In the genomic region with DNA sequence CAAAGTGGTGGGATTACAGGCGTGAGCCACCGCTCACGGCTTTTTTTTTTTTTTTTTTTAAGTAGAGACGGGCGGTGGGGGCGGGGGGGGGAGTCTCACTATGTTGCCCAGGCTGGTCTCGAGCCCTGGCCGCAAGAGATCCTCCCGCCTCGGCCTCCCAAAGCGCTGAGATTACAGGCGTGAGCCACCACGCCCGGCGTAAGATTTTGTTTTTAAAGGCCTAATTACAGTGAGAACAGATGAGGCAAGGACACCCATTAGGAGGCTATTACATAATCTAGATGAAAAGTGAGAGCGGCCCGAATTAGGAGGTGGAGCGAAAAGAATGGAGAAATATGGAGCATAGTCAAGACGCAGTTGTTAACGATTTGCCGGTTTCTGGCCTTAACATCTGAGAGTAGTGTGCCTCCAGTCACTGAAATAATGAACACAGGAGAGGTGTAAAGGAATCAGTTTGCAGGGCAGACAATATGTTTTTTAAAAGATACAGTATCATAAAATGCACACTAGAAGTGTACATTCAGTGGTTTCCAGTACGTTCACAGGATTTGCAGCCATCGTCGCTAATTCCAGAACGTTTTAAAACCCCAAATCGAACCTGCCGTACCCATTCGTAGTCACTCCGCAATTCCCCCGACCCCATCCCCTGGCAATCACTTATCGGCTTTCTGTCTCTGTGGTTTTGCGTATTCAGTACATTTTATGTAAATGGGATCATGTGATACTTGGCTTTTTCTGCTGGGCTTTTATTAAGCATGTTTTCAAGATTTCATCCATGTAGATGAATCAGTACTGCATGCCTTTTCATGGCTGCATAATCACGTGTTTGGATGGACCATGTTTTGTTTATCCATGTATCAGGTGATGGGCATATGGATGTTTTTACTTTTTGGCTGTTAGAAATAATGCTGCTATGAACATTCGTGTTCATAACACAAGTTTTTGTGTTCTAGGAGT, we compare ENCODE assay signal across 8 cellular contexts. TPM values are rescaled to one million over a fixed set of nuclear protein-coding genes. Genes with fewer than 3 reads are reported as not detected.
DNase-seq lines count a peak whose midpoint lies in the region; ATAC-seq and TF ChIP-seq lines count a peak whose summit lies in the region.

No MANE protein-coding gene starts in this region.

- intact Hi-C loops in HCT116 (cut with micrococcal nuclease), result no loop called here

- BruUV-seq in HCT116 (replicated peaks; lab: Mats Ljungman, UMichigan), result no TSS peak

- H3K4me2 ChIP-seq in HCT116 (ENCODE audit: low read length), result peak overlapping the region; percentile 86

- H3K27me3 ChIP-seq in HCT116 (ENCODE audit: insufficient read depth, low read length), result no peaks in the 10 kb centered on the region
- no peaks in the 10 kb centered on the region for H3K27me3 ChIP-seq in skeletal muscle tissue (ENCODE audit: control insufficient read depth in 3 of 3, insufficient read depth in 3 of 3, low read length in 3 of 3)

- H2AFZ ChIP-seq in HCT116 (ENCODE audit: low read depth, low read length, poor library complexity, severe bottlenecking), result no peak overlapping the region

- H3K79me2 ChIP-seq in HCT116 (ENCODE audit: insufficient read depth, low read length), result peaks cover 54% of the 10 kb centered on the region

- ATAC-seq in HCT116 (no peak), GM21515 (IDR thresholded peaks at IDR 0.05; ENCODE audit: unreplicated experiment) (no peak), GM21717 (IDR thresholded peaks at IDR 0.05; ENCODE audit: unreplicated experiment) (no peak)

- no peaks in the 10 kb centered on the region for H3K9me2 ChIP-seq in HCT116 (ENCODE audit: insufficient read depth)

- H3K4me3 ChIP-seq in HCT116 (replicated peaks in 1 of 2; ENCODE audit: low read depth in 1 of 2, low read length in 2 of 2) (peak overlapping the region; percentile 97), SK-N-MC (peak overlapping the region; percentile 98), foreskin fibroblast (ENCODE audit: low read depth in 1 of 2, low read length in 2 of 2) (peak overlapping the region; percentile 90 to 96), skeletal muscle tissue (ENCODE audit: low read length in 3 of 3) (peak overlapping the region; percentile 91 to 97 (median 93))

- no peak for TF ChIP-seq POLR2A in HCT116 (IDR thresholded peaks at IDR 0.05; ENCODE audit: borderline replicate concordance, extremely low read depth, insufficient read depth, insufficient read length)

- RAD21 ChIA-PET in HCT116 (lab: Charles Lee; ENCODE audit: low non-redundant PET in 1 of 2, low total read pairs in 2 of 2, uncharacterized antibody in 2 of 2, unreplicated experiment in 2 of 2), result no interaction called here

- peaks cover 5 to 19% of the 10 kb centered on the region in 2 experiments; a peak in 3 of 4 replicates for H3K4me1 ChIP-seq in HCT116 (ENCODE audit: control insufficient read depth in 1 of 2, insufficient read depth in 2 of 2, low read length in 2 of 2)
- H3K4me1 ChIP-seq in skeletal muscle tissue (ENCODE audit: control insufficient read depth in 3 of 3, insufficient read depth in 3 of 3, low read length in 3 of 3), result peaks cover 8 to 27% (median 17%) of the 10 kb centered on the region in 3 donors

- H3K9me3 ChIP-seq in HCT116 (ENCODE audit: control insufficient read depth in 1 of 2, insufficient read depth in 1 of 2, low read depth in 1 of 2, low read length in 2 of 2) (no peaks in the 10 kb centered on the region), SK-N-MC (ENCODE audit: low read depth, low read length) (no peaks in the 10 kb centered on the region), skeletal muscle tissue (ENCODE audit: control insufficient read depth in 3 of 3, low read length in 3 of 3) (no peaks in the 10 kb centered on the region)

- H4K20me1 ChIP-seq in HCT116 (ENCODE audit: insufficient read depth), result no peaks in the 10 kb centered on the region

- TF ChIP-seq CTCF in HCT116 (IDR thresholded peaks at IDR 0.05 in 2 of 3, conservative IDR thresholded peaks at IDR 0.05 in 1 of 3; ENCODE audit: borderline replicate concordance in 1 of 3, insufficient read depth in 1 of 3, low read depth in 2 of 3, low read length in 2 of 3) (no peak), foreskin fibroblast (IDR thresholded peaks at IDR 0.05; ENCODE audit: low read depth, low read length) (no peak)

- peak overlapping the region; percentile 84 for H3K27ac ChIP-seq in HCT116 (ENCODE audit: low read depth, low read length)
- peak overlapping the region; percentile 84 for H3K27ac ChIP-seq in SK-N-MC
- no peak overlapping the region for H3K27ac ChIP-seq in skeletal muscle tissue (ENCODE audit: low read depth, low read length)

- DNase-seq in HCT116 (ENCODE audit: low read depth, low spot score), result no peak
- DNase-seq in SK-N-MC (ENCODE audit: low read depth, low spot score), result no peak
- DNase-seq in foreskin fibroblast, result no peak
- DNase-seq in HK-2 (ENCODE audit: unreplicated experiment), result no peak
- no peak for DNase-seq in NCI-H2081 treated with DMSO at 0.1 percent for 48 hours (lab: John Stamatoyannopoulos, UW)

- H3K9ac ChIP-seq in HCT116 (ENCODE audit: low read length) (peak overlapping the region; percentile 73), SK-N-MC (ENCODE audit: insufficient read length) (peak overlapping the region; percentile 90), skeletal muscle tissue (ENCODE audit: low read depth in 1 of 3, low read length in 3 of 3) (peak overlapping the region in 2 of 3 donors; percentile 93 to 95)

- CTCF ChIA-PET in HCT116 (lab: Charles Lee), result no interaction called here

- H3K36me3 ChIP-seq in HCT116 (ENCODE audit: control insufficient read depth in 1 of 2, insufficient read depth in 2 of 2, low read length in 2 of 2) (peaks cover 0 to 9% of the 10 kb centered on the region in 2 experiments; a peak in 2 of 4 replicates), SK-N-MC (ENCODE audit: insufficient read depth, low read length) (peaks cover 3% of the 10 kb centered on the region), skeletal muscle tissue (ENCODE audit: control insufficient read depth in 3 of 3, insufficient read depth in 3 of 3, low read length in 3 of 3) (no peaks in the 10 kb centered on the region)

- no peak for TF ChIP-seq RAD21 in HCT116 (IDR thresholded peaks at IDR 0.05; ENCODE audit: low read depth)

- POLR2A ChIA-PET in HCT116 (lab: Charles Lee), result no interaction called here

TF ChIP-seq in HCT116, 20 proteins besides CTCF, POLR2A, EP300 and RAD21 (continues in another document):
- TF ChIP-seq CBX3 (IDR thresholded peaks at IDR 0.05; ENCODE audit: low read depth), result no peak
- no peak for TF ChIP-seq EZH2phosphoT487 (IDR thresholded peaks at IDR 0.05; ENCODE audit: borderline replicate concordance)
- no peak for TF ChIP-seq CEBPB (IDR thresholded peaks at IDR 0.05; ENCODE audit: low read depth)
- TF ChIP-seq YY1 (IDR thresholded peaks at IDR 0.05; ENCODE audit: extremely low read depth, insufficient replicate concordance, low read depth, low read length), result no peak
- no peak for TF ChIP-seq ZFX (IDR thresholded peaks at IDR 0.05)
- TF ChIP-seq EGR1 (IDR thresholded peaks at IDR 0.05; ENCODE audit: low read depth), result no peak
- TF ChIP-seq SP1 (IDR thresholded peaks at IDR 0.05; ENCODE audit: low read depth), result no peak
- TF ChIP-seq EZH2 (IDR thresholded peaks at IDR 0.05), result no peak
- no peak for TF ChIP-seq ZNF274 (IDR thresholded peaks at IDR 0.05; ENCODE audit: low read depth, low read length)
- TF ChIP-seq, protein P1, sequence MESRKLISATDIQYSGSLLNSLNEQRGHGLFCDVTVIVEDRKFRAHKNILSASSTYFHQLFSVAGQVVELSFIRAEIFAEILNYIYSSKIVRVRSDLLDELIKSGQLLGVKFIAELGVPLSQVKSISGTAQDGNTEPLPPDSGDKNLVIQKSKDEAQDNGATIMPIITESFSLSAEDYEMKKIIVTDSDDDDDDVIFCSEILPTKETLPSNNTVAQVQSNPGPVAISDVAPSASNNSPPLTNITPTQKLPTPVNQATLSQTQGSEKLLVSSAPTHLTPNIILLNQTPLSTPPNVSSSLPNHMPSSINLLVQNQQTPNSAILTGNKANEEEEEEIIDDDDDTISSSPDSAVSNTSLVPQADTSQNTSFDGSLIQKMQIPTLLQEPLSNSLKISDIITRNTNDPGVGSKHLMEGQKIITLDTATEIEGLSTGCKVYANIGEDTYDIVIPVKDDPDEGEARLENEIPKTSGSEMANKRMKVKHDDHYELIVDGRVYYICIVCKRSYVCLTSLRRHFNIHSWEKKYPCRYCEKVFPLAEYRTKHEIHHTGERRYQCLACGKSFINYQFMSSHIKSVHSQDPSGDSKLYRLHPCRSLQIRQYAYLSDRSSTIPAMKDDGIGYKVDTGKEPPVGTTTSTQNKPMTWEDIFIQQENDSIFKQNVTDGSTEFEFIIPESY (IDR thresholded peaks at IDR 0.05; ENCODE audit: extremely low read depth, insufficient replicate concordance, low read length), result no peak
- no peak for TF ChIP-seq TCF7L2 (IDR thresholded peaks at IDR 0.05; ENCODE audit: borderline replicate concordance, extremely low read depth, insufficient read depth, insufficient read length)
- TF ChIP-seq, protein P2, sequence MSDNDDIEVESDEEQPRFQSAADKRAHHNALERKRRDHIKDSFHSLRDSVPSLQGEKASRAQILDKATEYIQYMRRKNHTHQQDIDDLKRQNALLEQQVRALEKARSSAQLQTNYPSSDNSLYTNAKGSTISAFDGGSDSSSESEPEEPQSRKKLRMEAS (IDR thresholded peaks at IDR 0.05), result no peak
- TF ChIP-seq JUND (IDR thresholded peaks at IDR 0.05), result no peak
- TF ChIP-seq POLR2AphosphoS5 (IDR thresholded peaks at IDR 0.05; ENCODE audit: low read depth, low read length), result no peak
- no peak for TF ChIP-seq ELF1 (IDR thresholded peaks at IDR 0.05; ENCODE audit: borderline replicate concordance, low read depth)
- no peak for TF ChIP-seq FOSL1 (IDR thresholded peaks at IDR 0.05; ENCODE audit: low read depth)
- no peak for TF ChIP-seq SRF (IDR thresholded peaks at IDR 0.05; ENCODE audit: low read depth)

RNA-seq across cellular contexts. Expression of gene SLX4, which starts 1.4 kb away (rescaled TPM):
- total RNA-seq in HCT116 (2021; ENCODE audit: unreplicated experiment), result 7.0 TPM
- 4.2 and 4.3 TPM in 2 replicates for polyA plus RNA-seq in HCT116 (2012)
- total RNA-seq in skeletal muscle tissue, result 1.6 TPM

RNA-seq across cellular contexts. Expression of gene NLRC3, which starts 35.6 kb away (rescaled TPM):
- total RNA-seq in HCT116 (2021; ENCODE audit: unreplicated experiment) (0.15 TPM), skeletal muscle tissue (0.52 TPM)
- polyA plus RNA-seq in HCT116 (2012), result 0.14 and 0.17 TPM in 2 replicates

RNA-seq across cellular contexts. Expression of gene DNASE1, which starts 41.7 kb away (rescaled TPM):
- 11.0 TPM for total RNA-seq in HCT116 (2021; ENCODE audit: unreplicated experiment)
- polyA plus RNA-seq in HCT116 (2012), result 10.6 and 15.3 TPM in 2 replicates
- total RNA-seq in skeletal muscle tissue, result 15.1 TPM
